10 cellular contexts compared by ENCODE assay signal in genomic region chr12:52203126-52203921, GRCh38. TPM values are rescaled to one million over a fixed set of nuclear protein-coding genes. Genes with fewer than 3 reads are reported as not detected.
DNase-seq lines count a peak whose midpoint lies in the region; ATAC-seq and TF ChIP-seq lines count a peak whose summit lies in the region.
"Had no signal": no experiment of that assay in that cellular context is flagged by ENCODE, and none has a peak within 500 bp of the region (broad histone marks: within the 10 kb centered on the region; RNA-seq: fewer than 3 reads in every experiment).

No MANE protein-coding gene starts in this region.

- H3K4me3 Mint-ChIP-seq in activated T-helper 1 cell treated with anti-CD3 and anti-CD28 coated beads, Interleukin-12 subunit alpha, Interleukin-12 subunit beta, Interleukin-2, Interleukin-4 antibody, amounts not matched to agents 30 ng/mL and 10 ng/mL and 1 ng/mL, durations not matched to agents 14 hours and 24 hours and 36 hours, result no peak overlapping the region
- H3K4me3 Mint-ChIP-seq: IgD-negative memory B cell had no signal

- peak overlapping the region; percentile 78 for H3K27ac Mint-ChIP-seq in activated T-helper 1 cell treated with anti-CD3 and anti-CD28 coated beads, Interleukin-12 subunit alpha, Interleukin-12 subunit beta, Interleukin-2, Interleukin-4 antibody, amounts not matched to agents 30 ng/mL and 10 ng/mL and 1 ng/mL, durations not matched to agents 14 hours and 24 hours and 36 hours
- H3K27ac Mint-ChIP-seq: IgD-negative memory B cell had no signal

- no peaks in the 10 kb centered on the region for H3K36me3 ChIP-seq in right atrium auricular region
- no peaks in the 10 kb centered on the region for H3K36me3 ChIP-seq in skeletal muscle satellite cell (ENCODE audit: insufficient read depth, low read length)

- H3K4me1 ChIP-seq in right atrium auricular region (peaks cover 0 to 48% of the 10 kb centered on the region in 2 donors), skeletal muscle satellite cell (ENCODE audit: control insufficient read depth, insufficient read depth, low read length) (peaks cover 89% of the 10 kb centered on the region)

- H3K4me1 Mint-ChIP-seq in activated T-helper 1 cell treated with anti-CD3 and anti-CD28 coated beads, Interleukin-12 subunit alpha, Interleukin-12 subunit beta, Interleukin-2, Interleukin-4 antibody, amounts not matched to agents 30 ng/mL and 10 ng/mL and 1 ng/mL, durations not matched to agents 14 hours and 24 hours and 36 hours (ENCODE audit: low read depth), result peaks cover 6% of the 10 kb centered on the region

- no peaks in the 10 kb centered on the region for H3K36me3 Mint-ChIP-seq in activated T-helper 1 cell treated with anti-CD3 and anti-CD28 coated beads, Interleukin-12 subunit alpha, Interleukin-12 subunit beta, Interleukin-2, Interleukin-4 antibody, amounts not matched to agents 30 ng/mL and 10 ng/mL and 1 ng/mL, durations not matched to agents 14 hours and 24 hours and 36 hours (ENCODE audit: low read depth)

- no peak overlapping the region for H3K27ac ChIP-seq in right atrium auricular region

- H3K27me3 ChIP-seq in right atrium auricular region (no peaks in the 10 kb centered on the region), skeletal muscle satellite cell (ENCODE audit: control insufficient read depth, insufficient read depth, low read length) (no peaks in the 10 kb centered on the region)

- no peak overlapping the region for H3K4me3 ChIP-seq in right atrium auricular region
- H3K4me3 ChIP-seq in skeletal muscle satellite cell (ENCODE audit: low read length), result peak overlapping the region; percentile 1

- TF ChIP-seq CTCF in right atrium auricular region (IDR thresholded peaks at IDR 0.05), result no peak
- TF ChIP-seq CTCF in GM13976 (IDR thresholded peaks at IDR 0.05; ENCODE audit: borderline replicate concordance, control extremely low read depth, extremely low read depth, insufficient read depth, missing control alignments), result no peak

- peak overlapping the region; percentile 54 for H3K4me2 ChIP-seq in skeletal muscle satellite cell (ENCODE audit: low read length)

- H3K9me3 ChIP-seq in right atrium auricular region (no peaks in the 10 kb centered on the region), skeletal muscle satellite cell (replicated peaks; ENCODE audit: low read length) (no peaks in the 10 kb centered on the region)

- in situ Hi-C loops in GM13976 (cut with MboI; ENCODE audit: low sequenced_read_pairs, unreplicated experiment), result no loop called here

- intact Hi-C loops in activated T-helper 1 cell treated with anti-CD3 and anti-CD28 coated beads, Interleukin-12 subunit alpha, Interleukin-12 subunit beta, Interleukin-2, Interleukin-4 antibody, amounts not matched to agents 30 ng/mL and 10 ng/mL and 1 ng/mL, durations not matched to agents 14 hours and 24 hours and 36 hours (cut with micrococcal nuclease), result no loop called here

- H3K9me3 Mint-ChIP-seq in activated T-helper 1 cell treated with anti-CD3 and anti-CD28 coated beads, Interleukin-12 subunit alpha, Interleukin-12 subunit beta, Interleukin-2, Interleukin-4 antibody, amounts not matched to agents 30 ng/mL and 10 ng/mL and 1 ng/mL, durations not matched to agents 14 hours and 24 hours and 36 hours, result no peaks in the 10 kb centered on the region
- H3K9me3 Mint-ChIP-seq: IgD-negative memory B cell had no signal

- ATAC-seq in GM19452 (IDR thresholded peaks at IDR 0.05; ENCODE audit: unreplicated experiment) (no peak), HG02571 (IDR thresholded peaks at IDR 0.05; ENCODE audit: unreplicated experiment) (no peak)

- peak overlapping the region; percentile 71 for H3K9ac ChIP-seq in skeletal muscle satellite cell (ENCODE audit: low read depth, low read length)

- H3K27me3 Mint-ChIP-seq in activated T-helper 1 cell treated with anti-CD3 and anti-CD28 coated beads, Interleukin-12 subunit alpha, Interleukin-12 subunit beta, Interleukin-2, Interleukin-4 antibody, amounts not matched to agents 30 ng/mL and 10 ng/mL and 1 ng/mL, durations not matched to agents 14 hours and 24 hours and 36 hours (ENCODE audit: insufficient read depth), result peaks cover 4% of the 10 kb centered on the region

- DNase-seq in ELR (ENCODE audit: low read depth) (peak; percentile 84), NCI-H1694 treated with DMSO at 0.1 percent for 48 hours (lab: John Stamatoyannopoulos, UW) (peak; percentile 63), right atrium auricular region (ENCODE audit: low spot score) (peak; percentile 78), GM13976 (ENCODE audit: low spot score) (no peak)
- DNase-seq in activated T-helper 1 cell treated with anti-CD3 and anti-CD28 coated beads, Interleukin-12 subunit alpha, Interleukin-12 subunit beta, Interleukin-2, Interleukin-4 antibody, amounts not matched to agents 30 ng/mL and 10 ng/mL and 1 ng/mL, durations not matched to agents 14 hours and 24 hours and 36 hours (ENCODE audit: low spot score), result no peak

RNA-seq across cellular contexts. Expression of gene KRT80, which starts 11.5 kb away (rescaled TPM):
- not detected in 2 replicates for total RNA-seq in activated T-helper 1 cell treated with anti-CD3 and anti-CD28 coated beads, Interleukin-12 subunit alpha, Interleukin-12 subunit beta, Interleukin-2, Interleukin-4 antibody, amounts not matched to agents 30 ng/mL and 10 ng/mL and 1 ng/mL, durations not matched to agents 14 hours and 24 hours and 36 hours
- total RNA-seq in right atrium auricular region, result 1 to 10 TPM in 1 of 2 donors, under 1 TPM in 1; 0.30 to 1.5 TPM
- under 0.01 and 1.5 TPM in 2 replicates for total RNA-seq in skeletal muscle satellite cell (2012; rRNA removed)

RNA-seq across cellular contexts. Expression of gene KRT7, which starts 29.7 kb away (rescaled TPM):
- total RNA-seq in activated T-helper 1 cell treated with anti-CD3 and anti-CD28 coated beads, Interleukin-12 subunit alpha, Interleukin-12 subunit beta, Interleukin-2, Interleukin-4 antibody, amounts not matched to agents 30 ng/mL and 10 ng/mL and 1 ng/mL, durations not matched to agents 14 hours and 24 hours and 36 hours, result 15.5 and 21.2 TPM in 2 replicates
- total RNA-seq in right atrium auricular region, result 10 to 100 TPM; 14.7 to 58.4 TPM
- total RNA-seq in skeletal muscle satellite cell (2012; rRNA removed), result 2.3 and 12.5 TPM in 2 replicates
- total RNA-seq: temporal lobe had no signal

Comparison
In these comparisons a context has a peak if more than half of its experiments do, and no peak if none do; other contexts are left out.
1. DNase-seq: peak in ELR (single experiment), NCI-H1694 treated with DMSO at 0.1 percent for 48 hours (single experiment) and right atrium auricular region (single experiment); none in activated T-helper 1 cell treated with anti-CD3 and anti-CD28 coated beads, Interleukin-12 subunit alpha, Interleukin-12 subunit beta, Interleukin-2, Interleukin-4 antibody, amounts not matched to agents 30 ng/mL and 10 ng/mL and 1 ng/mL, durations not matched to agents 14 hours and 24 hours and 36 hours (single experiment) and GM13976 (single experiment).